1 cellular context compared by ENCODE assay signal in the genomic region with DNA sequence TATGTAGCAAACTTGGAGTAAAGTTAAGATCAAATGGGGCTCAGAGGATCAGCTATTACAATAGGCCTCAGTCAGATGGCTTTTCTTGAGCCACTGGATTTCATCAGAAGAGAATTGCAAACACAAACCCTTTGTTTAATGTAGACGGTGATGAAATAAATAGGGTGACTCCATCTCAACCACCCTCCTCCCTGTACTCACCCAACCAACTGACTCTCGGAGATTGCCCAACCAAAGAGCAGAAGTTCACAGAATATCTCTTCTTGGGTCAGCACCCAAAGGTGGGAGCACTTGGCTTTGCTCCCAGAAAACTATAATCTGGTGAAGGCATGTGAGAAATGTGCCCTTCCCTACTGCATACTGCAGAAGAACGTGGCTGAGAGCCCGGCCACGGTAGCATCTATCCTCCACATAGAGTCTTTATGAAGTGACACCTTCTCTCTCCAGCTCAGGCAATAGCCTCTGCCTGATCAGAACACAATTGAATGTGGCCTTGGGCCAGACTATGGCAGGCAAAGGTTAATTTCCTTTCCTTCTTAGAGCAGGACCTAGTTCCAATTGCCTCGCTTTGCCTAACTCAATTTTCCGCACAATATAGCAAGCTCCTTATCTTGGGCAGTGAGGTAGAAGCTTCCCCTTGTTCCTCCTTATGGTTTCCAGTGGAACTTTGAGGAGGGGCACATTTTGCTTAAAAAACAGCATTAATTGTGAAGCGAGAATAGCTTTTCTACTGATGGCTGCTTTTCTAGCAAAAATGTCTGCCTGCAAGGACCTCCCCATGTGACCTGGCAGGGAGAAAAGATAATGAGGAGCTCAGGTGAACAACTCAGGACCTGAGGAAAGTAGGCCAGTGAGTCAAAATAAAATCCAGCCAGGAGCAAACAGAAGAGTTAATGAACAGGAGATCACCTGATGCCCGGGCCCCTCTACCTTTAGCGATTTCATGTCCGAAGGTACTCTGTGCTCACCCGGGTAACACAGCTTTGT.
TF ChIP-seq lines count a peak whose summit lies in the region.

No MANE protein-coding gene starts in this region.

TF ChIP-seq in A549, 52 proteins besides CTCF, POLR2A, EP300 and RAD21 (continued from another document):
- TF ChIP-seq, protein P1, sequence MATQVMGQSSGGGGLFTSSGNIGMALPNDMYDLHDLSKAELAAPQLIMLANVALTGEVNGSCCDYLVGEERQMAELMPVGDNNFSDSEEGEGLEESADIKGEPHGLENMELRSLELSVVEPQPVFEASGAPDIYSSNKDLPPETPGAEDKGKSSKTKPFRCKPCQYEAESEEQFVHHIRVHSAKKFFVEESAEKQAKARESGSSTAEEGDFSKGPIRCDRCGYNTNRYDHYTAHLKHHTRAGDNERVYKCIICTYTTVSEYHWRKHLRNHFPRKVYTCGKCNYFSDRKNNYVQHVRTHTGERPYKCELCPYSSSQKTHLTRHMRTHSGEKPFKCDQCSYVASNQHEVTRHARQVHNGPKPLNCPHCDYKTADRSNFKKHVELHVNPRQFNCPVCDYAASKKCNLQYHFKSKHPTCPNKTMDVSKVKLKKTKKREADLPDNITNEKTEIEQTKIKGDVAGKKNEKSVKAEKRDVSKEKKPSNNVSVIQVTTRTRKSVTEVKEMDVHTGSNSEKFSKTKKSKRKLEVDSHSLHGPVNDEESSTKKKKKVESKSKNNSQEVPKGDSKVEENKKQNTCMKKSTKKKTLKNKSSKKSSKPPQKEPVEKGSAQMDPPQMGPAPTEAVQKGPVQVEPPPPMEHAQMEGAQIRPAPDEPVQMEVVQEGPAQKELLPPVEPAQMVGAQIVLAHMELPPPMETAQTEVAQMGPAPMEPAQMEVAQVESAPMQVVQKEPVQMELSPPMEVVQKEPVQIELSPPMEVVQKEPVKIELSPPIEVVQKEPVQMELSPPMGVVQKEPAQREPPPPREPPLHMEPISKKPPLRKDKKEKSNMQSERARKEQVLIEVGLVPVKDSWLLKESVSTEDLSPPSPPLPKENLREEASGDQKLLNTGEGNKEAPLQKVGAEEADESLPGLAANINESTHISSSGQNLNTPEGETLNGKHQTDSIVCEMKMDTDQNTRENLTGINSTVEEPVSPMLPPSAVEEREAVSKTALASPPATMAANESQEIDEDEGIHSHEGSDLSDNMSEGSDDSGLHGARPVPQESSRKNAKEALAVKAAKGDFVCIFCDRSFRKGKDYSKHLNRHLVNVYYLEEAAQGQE (IDR thresholded peaks at IDR 0.05): no peak
- TF ChIP-seq ZNF302 (CRISPR knock-in tag; IDR thresholded peaks at IDR 0.05) (no peak), JUN (IDR thresholded peaks at IDR 0.05) (peak; percentile 91 to 95), CBX8 (IDR thresholded peaks at IDR 0.05) (no peak), HEYL (CRISPR knock-in tag; IDR thresholded peaks at IDR 0.05) (no peak), GATA3 (IDR thresholded peaks at IDR 0.05; ENCODE audit: borderline replicate concordance) (peak; percentile 65; the same call in 1 of the 2 replicates), RNF2 (IDR thresholded peaks at IDR 0.05; ENCODE audit: borderline replicate concordance, low read depth) (no peak), TFCP2L1 (CRISPR knock-in tag; IDR thresholded peaks at IDR 0.05) (no peak), MYC (IDR thresholded peaks at IDR 0.05; ENCODE audit: borderline replicate concordance, low read length) (no peak), MAZ (IDR thresholded peaks at IDR 0.05; ENCODE audit: borderline replicate concordance, low read depth, low read length) (no peak), SREBF2 (IDR thresholded peaks at IDR 0.05) (no peak), KDM5A (IDR thresholded peaks at IDR 0.05) (no peak), ZC3H11A (IDR thresholded peaks at IDR 0.05) (no peak), HOXB5 (CRISPR knock-in tag; IDR thresholded peaks at IDR 0.05) (no peak), HDAC2 (IDR thresholded peaks at IDR 0.05) (no peak), ZSCAN20 (CRISPR knock-in tag; IDR thresholded peaks at IDR 0.05) (no peak), EHF (CRISPR knock-in tag; IDR thresholded peaks at IDR 0.05) (no peak), POLR2AphosphoS2 (conservative IDR thresholded peaks at IDR 0.05; ENCODE audit: low read length) (no peak), MAFK (IDR thresholded peaks at IDR 0.05; ENCODE audit: partially characterized antibody) (no peak), CBX2 (IDR thresholded peaks at IDR 0.05; ENCODE audit: borderline replicate concordance, low read depth) (no peak), SMC3 (IDR thresholded peaks at IDR 0.05) (no peak), RCOR1 (IDR thresholded peaks at IDR 0.05; ENCODE audit: low read depth, low read length) (no peak), NR3C1 (IDR thresholded peaks at IDR 0.05) (no peak), RARB (CRISPR knock-in tag; IDR thresholded peaks at IDR 0.05) (peak; percentile 89), RFX5 (IDR thresholded peaks at IDR 0.05) (no peak), TP53 (CRISPR knock-in tag; IDR thresholded peaks at IDR 0.05) (no peak), JUNB (IDR thresholded peaks at IDR 0.05) (peak; percentile 67; the same call in 1 of the 2 replicates), BHLHE40 (IDR thresholded peaks at IDR 0.05; ENCODE audit: low read depth, low read length) (no peak), ZFP36 (IDR thresholded peaks at IDR 0.05; ENCODE audit: borderline replicate concordance, partially characterized antibody) (no peak), PHF8 (IDR thresholded peaks at IDR 0.05; ENCODE audit: borderline replicate concordance, low read depth) (no peak), ESRRA (IDR thresholded peaks at IDR 0.05; ENCODE audit: borderline replicate concordance, low read length) (no peak), HOXB13 (CRISPR knock-in tag; IDR thresholded peaks at IDR 0.05; ENCODE audit: low read depth) (peak; percentile 28; the same call in 1 of the 2 replicates), FOXS1 (CRISPR knock-in tag; IDR thresholded peaks at IDR 0.05) (no peak), KDM1A (IDR thresholded peaks at IDR 0.05; ENCODE audit: low read depth) (no peak)
- TF ChIP-seq, protein P2, sequence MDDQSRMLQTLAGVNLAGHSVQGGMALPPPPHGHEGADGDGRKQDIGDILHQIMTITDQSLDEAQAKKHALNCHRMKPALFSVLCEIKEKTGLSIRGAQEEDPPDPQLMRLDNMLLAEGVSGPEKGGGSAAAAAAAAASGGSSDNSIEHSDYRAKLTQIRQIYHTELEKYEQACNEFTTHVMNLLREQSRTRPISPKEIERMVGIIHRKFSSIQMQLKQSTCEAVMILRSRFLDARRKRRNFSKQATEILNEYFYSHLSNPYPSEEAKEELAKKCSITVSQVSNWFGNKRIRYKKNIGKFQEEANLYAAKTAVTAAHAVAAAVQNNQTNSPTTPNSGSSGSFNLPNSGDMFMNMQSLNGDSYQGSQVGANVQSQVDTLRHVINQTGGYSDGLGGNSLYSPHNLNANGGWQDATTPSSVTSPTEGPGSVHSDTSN (IDR thresholded peaks at IDR 0.05): no peak
- TF ChIP-seq, protein P3, sequence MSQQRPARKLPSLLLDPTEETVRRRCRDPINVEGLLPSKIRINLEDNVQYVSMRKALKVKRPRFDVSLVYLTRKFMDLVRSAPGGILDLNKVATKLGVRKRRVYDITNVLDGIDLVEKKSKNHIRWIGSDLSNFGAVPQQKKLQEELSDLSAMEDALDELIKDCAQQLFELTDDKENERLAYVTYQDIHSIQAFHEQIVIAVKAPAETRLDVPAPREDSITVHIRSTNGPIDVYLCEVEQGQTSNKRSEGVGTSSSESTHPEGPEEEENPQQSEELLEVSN (IDR thresholded peaks at IDR 0.05; ENCODE audit: borderline replicate concordance, low read depth): no peak
- TF ChIP-seq, protein P4, sequence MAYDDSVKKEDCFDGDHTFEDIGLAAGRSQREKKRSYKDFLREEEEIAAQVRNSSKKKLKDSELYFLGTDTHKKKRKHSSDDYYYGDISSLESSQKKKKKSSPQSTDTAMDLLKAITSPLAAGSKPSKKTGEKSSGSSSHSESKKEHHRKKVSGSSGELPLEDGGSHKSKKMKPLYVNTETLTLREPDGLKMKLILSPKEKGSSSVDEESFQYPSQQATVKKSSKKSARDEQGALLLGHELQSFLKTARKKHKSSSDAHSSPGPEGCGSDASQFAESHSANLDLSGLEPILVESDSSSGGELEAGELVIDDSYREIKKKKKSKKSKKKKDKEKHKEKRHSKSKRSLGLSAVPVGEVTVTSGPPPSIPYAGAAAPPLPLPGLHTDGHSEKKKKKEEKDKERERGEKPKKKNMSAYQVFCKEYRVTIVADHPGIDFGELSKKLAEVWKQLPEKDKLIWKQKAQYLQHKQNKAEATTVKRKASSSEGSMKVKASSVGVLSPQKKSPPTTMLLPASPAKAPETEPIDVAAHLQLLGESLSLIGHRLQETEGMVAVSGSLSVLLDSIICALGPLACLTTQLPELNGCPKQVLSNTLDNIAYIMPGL (CRISPR knock-in tag; IDR thresholded peaks at IDR 0.05; ENCODE audit: borderline replicate concordance): no peak
- TF ChIP-seq, protein P5, sequence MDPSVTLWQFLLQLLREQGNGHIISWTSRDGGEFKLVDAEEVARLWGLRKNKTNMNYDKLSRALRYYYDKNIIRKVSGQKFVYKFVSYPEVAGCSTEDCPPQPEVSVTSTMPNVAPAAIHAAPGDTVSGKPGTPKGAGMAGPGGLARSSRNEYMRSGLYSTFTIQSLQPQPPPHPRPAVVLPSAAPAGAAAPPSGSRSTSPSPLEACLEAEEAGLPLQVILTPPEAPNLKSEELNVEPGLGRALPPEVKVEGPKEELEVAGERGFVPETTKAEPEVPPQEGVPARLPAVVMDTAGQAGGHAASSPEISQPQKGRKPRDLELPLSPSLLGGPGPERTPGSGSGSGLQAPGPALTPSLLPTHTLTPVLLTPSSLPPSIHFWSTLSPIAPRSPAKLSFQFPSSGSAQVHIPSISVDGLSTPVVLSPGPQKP (IDR thresholded peaks at IDR 0.05; ENCODE audit: low read depth, low read length): no peak
- TF ChIP-seq, protein P6, sequence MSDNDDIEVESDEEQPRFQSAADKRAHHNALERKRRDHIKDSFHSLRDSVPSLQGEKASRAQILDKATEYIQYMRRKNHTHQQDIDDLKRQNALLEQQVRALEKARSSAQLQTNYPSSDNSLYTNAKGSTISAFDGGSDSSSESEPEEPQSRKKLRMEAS (IDR thresholded peaks at IDR 0.05): peak; percentile 52
- TF ChIP-seq, protein P7, sequence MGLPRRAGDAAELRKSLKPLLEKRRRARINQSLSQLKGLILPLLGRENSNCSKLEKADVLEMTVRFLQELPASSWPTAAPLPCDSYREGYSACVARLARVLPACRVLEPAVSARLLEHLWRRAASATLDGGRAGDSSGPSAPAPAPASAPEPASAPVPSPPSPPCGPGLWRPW (IDR thresholded peaks at IDR 0.05): peak; percentile 94
TF ChIP-seq in A549: peak in this region for 10.
